In genomic region chr21:29237110-29238051, GRCh38 we compare ENCODE assay signal across 10 cellular contexts.
DNase-seq lines count a peak whose midpoint lies in the region; ATAC-seq and TF ChIP-seq lines count a peak whose summit lies in the region.
"Had no signal": no experiment of that assay in that cellular context is flagged by ENCODE, and none has a peak within 500 bp of the region (broad histone marks: within the 10 kb centered on the region; RNA-seq: fewer than 3 reads in every experiment).

No MANE protein-coding gene starts in this region.

- H3K4me1 ChIP-seq in IMR-90 (ENCODE audit: control insufficient read depth, insufficient read depth, low read length): peaks cover 16% of the 10 kb centered on the region
- H3K4me1 ChIP-seq in ectodermal cell (ENCODE audit: control insufficient read depth, insufficient read depth, low read length): no peaks in the 10 kb centered on the region
- peaks cover 0 to 3% of the 10 kb centered on the region in 2 donors for H3K4me1 ChIP-seq in neuronal stem cell (ENCODE audit: control insufficient read depth in 2 of 2, insufficient read depth in 1 of 2, low read depth in 1 of 2, low read length in 2 of 2)
- H3K4me1 ChIP-seq in colonic mucosa: no peaks in the 10 kb centered on the region

- peak overlapping the region; percentile 26; the same call in 1 of the 2 replicates for H4K5ac ChIP-seq in IMR-90 (ENCODE audit: low read depth, low read length)

- H3K9me1 ChIP-seq in IMR-90 (ENCODE audit: insufficient read depth, low read length): peaks cover 4% of the 10 kb centered on the region; the same call in 1 of the 2 replicates

- no peak overlapping the region for H2AFZ ChIP-seq in IMR-90 (replicated peaks; ENCODE audit: low read length, poor library complexity)
- no peak overlapping the region for H2AFZ ChIP-seq in neuronal stem cell (ENCODE audit: low read length)

- no peaks in the 10 kb centered on the region for H3K36me3 ChIP-seq in IMR-90 (ENCODE audit: control insufficient read depth, insufficient read depth, low read length)
- H3K36me3 ChIP-seq in ectodermal cell (ENCODE audit: control insufficient read depth, insufficient read depth, low read length): no peaks in the 10 kb centered on the region
- H3K36me3 ChIP-seq in neuronal stem cell (replicated peaks in 1 of 2; ENCODE audit: control insufficient read depth in 2 of 2, insufficient read depth in 2 of 2, low read length in 2 of 2): no peaks in the 10 kb centered on the region
- no peaks in the 10 kb centered on the region for H3K36me3 ChIP-seq in colonic mucosa

- H2BK120ac ChIP-seq in IMR-90 (ENCODE audit: low read depth, low read length) (peak overlapping the region; percentile 55), neuronal stem cell (ENCODE audit: low read depth, low read length) (no peak overlapping the region)

- H3K4me2 ChIP-seq in IMR-90 (ENCODE audit: low read depth, low read length) (no peak overlapping the region), neuronal stem cell (ENCODE audit: insufficient read depth, low read length, poor library complexity, severe bottlenecking) (no peak overlapping the region)

- peak overlapping the region in 1 of 2 experiments; percentile 59; a peak in 1 of 4 replicates for H4K8ac ChIP-seq in IMR-90 (ENCODE audit: low read depth in 2 of 2, low read length in 2 of 2)
- H4K8ac ChIP-seq in neuronal stem cell (ENCODE audit: low read depth, low read length): no peak overlapping the region

- H2AK5ac ChIP-seq in IMR-90 (ENCODE audit: low read depth, low read length): peak overlapping the region; percentile 90; the same call in 1 of the 2 replicates
- H2AK5ac ChIP-seq in neuronal stem cell (ENCODE audit: low read depth, low read length): no peak overlapping the region

- no peak overlapping the region for H3K23ac ChIP-seq in IMR-90 (ENCODE audit: low read depth, low read length)
- H3K23ac ChIP-seq in neuronal stem cell (ENCODE audit: low read depth, low read length, poor library complexity): no peak overlapping the region

- H3K27me3 ChIP-seq in IMR-90 (ENCODE audit: control insufficient read depth, insufficient read depth, low read length) (no peaks in the 10 kb centered on the region), ectodermal cell (ENCODE audit: control insufficient read depth, insufficient read depth, low read length, poor library complexity, severe bottlenecking) (no peaks in the 10 kb centered on the region), neuronal stem cell (ENCODE audit: control insufficient read depth in 3 of 3, insufficient read depth in 3 of 3, low read depth in 1 of 3, low read length in 3 of 3) (peaks cover 0 to 5% (median 0%) of the 10 kb centered on the region in 3 experiments), colonic mucosa (no peaks in the 10 kb centered on the region)

- BruUV-seq in IMR-90 (replicated peaks; lab: Mats Ljungman, UMichigan): no TSS peak

- peak overlapping the region; percentile 52 for H2AK9ac ChIP-seq in IMR-90 (replicated peaks; ENCODE audit: low read depth, low read length, poor library complexity)

- H3K4me3 ChIP-seq in IMR-90 (ENCODE audit: insufficient read depth, low read depth, low read length) (no peak overlapping the region), ectodermal cell (ENCODE audit: insufficient read depth, low read depth, low read length) (no peak overlapping the region), neuronal stem cell (ENCODE audit: low read length in 2 of 2) (no peak overlapping the region), colonic mucosa (no peak overlapping the region)

- H3K18ac ChIP-seq in IMR-90 (ENCODE audit: low read depth, low read length) (peak overlapping the region; percentile 63; the same call in 1 of the 2 replicates), neuronal stem cell (ENCODE audit: low read length) (no peak overlapping the region)

- H3K79me1 ChIP-seq in IMR-90 (ENCODE audit: low read depth in 1 of 2, low read length in 2 of 2) (no peaks in the 10 kb centered on the region), neuronal stem cell (ENCODE audit: low read depth, low read length) (no peaks in the 10 kb centered on the region)

- H2BK20ac ChIP-seq in IMR-90 (ENCODE audit: low read depth, low read length): peak overlapping the region; percentile 50; the same call in 1 of the 2 replicates

- H2BK5ac ChIP-seq in IMR-90 (ENCODE audit: low read depth, low read length, poor library complexity, severe bottlenecking): peak overlapping the region; percentile 52
- H2BK5ac ChIP-seq in neuronal stem cell (ENCODE audit: low read length): no peak overlapping the region

- dilution Hi-C loops in IMR-90 (cut with HindIII; ENCODE audit: low sequenced_read_pairs, unreplicated experiment): no loop called here

- no peak overlapping the region for H2BK12ac ChIP-seq in neuronal stem cell (ENCODE audit: low read length)

- no peak for TF ChIP-seq RAD21 in IMR-90 (IDR thresholded peaks at IDR 0.05; ENCODE audit: low read length)

- DNase-seq in CD1c-positive myeloid dendritic cell (ENCODE audit: extremely low spot score) (peak; percentile 51), IMR-90 (no peak), neuronal stem cell (ENCODE audit: low spot score) (peak; percentile 5), NCI-H1436 (lab: John Stamatoyannopoulos, UW) (no peak), colonic mucosa (no peak)
- DNase-seq in activated CD8-positive, alpha-beta memory T cell treated with anti-CD3 and anti-CD28 coated beads, Interleukin-2, amount 50 U/mL, for 4 hours: no peak
- DNase-seq: CD4-positive, alpha-beta memory T cell; NCI-H1930 had no signal

- H4K20me1 ChIP-seq in IMR-90 (ENCODE audit: insufficient read depth, low read length): no peaks in the 10 kb centered on the region

- H3K14ac ChIP-seq in IMR-90 (replicated peaks; ENCODE audit: low read depth, low read length) (peak overlapping the region; percentile 72), neuronal stem cell (ENCODE audit: low read length) (no peak overlapping the region)

- POLR2A ChIA-PET in IMR-90 (lab: Charles Lee; ENCODE audit: unreplicated experiment): no interaction called here

- intact Hi-C loops in IMR-90 (cut with micrococcal nuclease): no loop called here
- intact Hi-C loops in colonic mucosa (cut with DNase I): no loop called here

- in situ Hi-C loops in IMR-90 (cut with MboI; ENCODE audit: low sequenced_read_pairs): no loop called here

- no peak for TF ChIP-seq CTCF in IMR-90 (conservative IDR thresholded peaks at IDR 0.05; ENCODE audit: low read depth, low read length)
- TF ChIP-seq CTCF in colonic mucosa (IDR thresholded peaks at IDR 0.05): no peak

- H3K4ac ChIP-seq in IMR-90 (ENCODE audit: low read depth, low read length) (peak overlapping the region; percentile 68), neuronal stem cell (ENCODE audit: low read length) (no peak overlapping the region)

- no peak overlapping the region for H3K27ac ChIP-seq in IMR-90 (ENCODE audit: insufficient read depth, low read length)
- peak overlapping the region; percentile 52 for H3K27ac ChIP-seq in ectodermal cell (ENCODE audit: insufficient read depth, low read depth, low read length, poor library complexity, severe bottlenecking)
- peak overlapping the region; percentile 17 for H3K27ac ChIP-seq in neuronal stem cell (replicated peaks; ENCODE audit: low read length)
- H3K27ac ChIP-seq in colonic mucosa: no peak overlapping the region

- no peak overlapping the region for H3K9ac ChIP-seq in IMR-90 (ENCODE audit: low read depth, low read length)
- H3K9ac ChIP-seq in neuronal stem cell (ENCODE audit: low read depth, low read length, poor library complexity): no peak overlapping the region
- H3K9ac ChIP-seq in colonic mucosa (ENCODE audit: low read depth in 2 of 2, low read length in 2 of 2): no peak overlapping the region

- no peak for TF ChIP-seq POLR2A in IMR-90 (IDR thresholded peaks at IDR 0.05; ENCODE audit: low read depth, low read length)

- 92% methylated on average over 2 of the region's 3 CpGs; no CpG with 5 or more reads in 1 of the 2 experiments for WGBS in IMR-90 (ENCODE audit: extremely low coverage in 2 of 2, insufficient read length in 1 of 2), 2 experiments
- WGBS in ectodermal cell, 2 experiments: 86 to 88% methylated on average over 3 of the region's 3 CpGs
- no CpG with 5 or more reads among the region's 3 CpGs for WGBS in neuronal stem cell (ENCODE audit: extremely low coverage in 2 of 2, insufficient read length in 2 of 2, insufficient replicate concordance in 1 of 2), 2 donors

- CTCF ChIA-PET in IMR-90 (lab: Yijun Ruan, JAX): no interaction called here

- H3K9me3 ChIP-seq in IMR-90 (ENCODE audit: control insufficient read depth, insufficient read depth, low read length): no peaks in the 10 kb centered on the region
- no peaks in the 10 kb centered on the region for H3K9me3 ChIP-seq in ectodermal cell (ENCODE audit: control insufficient read depth, low read length)
- H3K9me3 ChIP-seq in neuronal stem cell (replicated peaks in 1 of 2; ENCODE audit: control insufficient read depth in 2 of 2, insufficient read depth in 1 of 2, low read depth in 1 of 2, low read length in 2 of 2): no peaks in the 10 kb centered on the region
- no peaks in the 10 kb centered on the region for H3K9me3 ChIP-seq in colonic mucosa

- H4K91ac ChIP-seq in IMR-90 (ENCODE audit: insufficient read depth, low read depth, low read length) (peak overlapping the region; percentile 12; the same call in 1 of the 2 replicates), neuronal stem cell (ENCODE audit: low read depth, low read length, poor library complexity) (no peak overlapping the region)

- peak; percentile 35; the same call in 1 of the 2 replicates for ATAC-seq in IMR-90 (ENCODE audit: low read depth)
- no peak for ATAC-seq in GM21360 (IDR thresholded peaks at IDR 0.05; ENCODE audit: unreplicated experiment)

- H2BK15ac ChIP-seq in IMR-90 (ENCODE audit: low read depth, low read length) (peak overlapping the region; percentile 33; the same call in 1 of the 3 replicates), neuronal stem cell (ENCODE audit: low read length) (no peak overlapping the region)

- no peak overlapping the region for H3K56ac ChIP-seq in IMR-90 (ENCODE audit: extremely low read depth, insufficient read depth, low read length)

TF ChIP-seq in IMR-90, 13 proteins besides CTCF, POLR2A, EP300 and RAD21 (continues in another document):
- TF ChIP-seq BHLHE40 (IDR thresholded peaks at IDR 0.05; ENCODE audit: low read depth, low read length): no peak
- TF ChIP-seq, protein P1, sequence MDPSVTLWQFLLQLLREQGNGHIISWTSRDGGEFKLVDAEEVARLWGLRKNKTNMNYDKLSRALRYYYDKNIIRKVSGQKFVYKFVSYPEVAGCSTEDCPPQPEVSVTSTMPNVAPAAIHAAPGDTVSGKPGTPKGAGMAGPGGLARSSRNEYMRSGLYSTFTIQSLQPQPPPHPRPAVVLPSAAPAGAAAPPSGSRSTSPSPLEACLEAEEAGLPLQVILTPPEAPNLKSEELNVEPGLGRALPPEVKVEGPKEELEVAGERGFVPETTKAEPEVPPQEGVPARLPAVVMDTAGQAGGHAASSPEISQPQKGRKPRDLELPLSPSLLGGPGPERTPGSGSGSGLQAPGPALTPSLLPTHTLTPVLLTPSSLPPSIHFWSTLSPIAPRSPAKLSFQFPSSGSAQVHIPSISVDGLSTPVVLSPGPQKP (IDR thresholded peaks at IDR 0.05; ENCODE audit: borderline replicate concordance, low read depth, low read length): no peak
- peak; percentile 51; the same call in 1 of the 2 replicates for TF ChIP-seq CEBPB (IDR thresholded peaks at IDR 0.05; ENCODE audit: low read depth, low read length)
- TF ChIP-seq CHD1 (IDR thresholded peaks at IDR 0.05; ENCODE audit: low read depth, low read length): no peak
- no peak for TF ChIP-seq RFX5 (IDR thresholded peaks at IDR 0.05; ENCODE audit: low read depth, low read length)

Comparison
In these comparisons a context has a peak if more than half of its experiments do, and no peak if none do; other contexts are left out.
1. DNase-seq: peak in CD1c-positive myeloid dendritic cell (single experiment) and neuronal stem cell (single experiment); none in IMR-90 (single experiment), NCI-H1436 (single experiment), colonic mucosa (single experiment) and activated CD8-positive, alpha-beta memory T cell treated with anti-CD3 and anti-CD28 coated beads, Interleukin-2, amount 50 U/mL, for 4 hours (single experiment).
2. H3K27ac ChIP-seq: peak in ectodermal cell (single experiment) and neuronal stem cell (single experiment); none in IMR-90 (single experiment) and colonic mucosa (single experiment).